In the genomic region with DNA sequence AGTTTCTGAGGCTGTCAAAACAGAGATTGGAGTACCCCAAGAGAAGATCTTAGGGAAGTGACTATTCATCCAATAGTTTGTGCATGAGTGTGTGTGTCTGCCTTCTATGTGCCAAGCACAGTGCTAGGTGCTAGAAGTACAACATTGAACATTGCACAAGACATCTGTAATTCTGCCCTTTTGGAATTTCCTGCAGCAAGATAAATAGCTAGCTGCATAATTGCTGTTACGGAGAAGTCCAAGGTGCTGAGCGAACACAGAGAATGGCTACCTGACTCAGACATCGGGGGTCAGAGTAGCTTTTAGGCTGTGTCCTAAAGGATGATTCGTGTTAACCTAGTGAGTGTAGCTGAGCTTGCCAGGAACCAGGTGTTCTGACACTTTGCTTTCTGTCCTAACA, we compare ENCODE assay signal across 15 cellular contexts. TPM values are rescaled to one million over a fixed set of nuclear protein-coding genes. Genes with fewer than 3 reads are reported as not detected.
DNase-seq lines count a peak whose midpoint lies in the region; ATAC-seq, FAIRE-seq and TF ChIP-seq lines count a peak whose summit lies in the region.
"Had no signal": no experiment of that assay in that cellular context is flagged by ENCODE, and none has a peak within 500 bp of the region (broad histone marks: within the 10 kb centered on the region; RNA-seq: fewer than 3 reads in every experiment).

No MANE protein-coding gene starts in this region.

- H3K27ac Mint-ChIP-seq in astrocyte (ENCODE audit: unreplicated experiment) = no peak overlapping the region
- H3K27ac Mint-ChIP-seq: HFFc6 had no signal

- H3K79me2 ChIP-seq in MM.1S (ENCODE audit: low read length) = no peaks in the 10 kb centered on the region
- H3K79me2 ChIP-seq in astrocyte (ENCODE audit: insufficient read depth, low read length) = no peaks in the 10 kb centered on the region
- H3K79me2 ChIP-seq in hepatocyte = no peaks in the 10 kb centered on the region

- peaks cover 50% of the 10 kb centered on the region for H3K4me1 Mint-ChIP-seq in astrocyte (ENCODE audit: low read depth, unreplicated experiment)

- H3F3A ChIP-seq in MM.1S (ENCODE audit: insufficient read depth, low read length) = no peaks in the 10 kb centered on the region

- H3K23ac ChIP-seq in mesenchymal stem cell (ENCODE audit: low read length in 2 of 2) = no peak overlapping the region

- H3K36me3 ChIP-seq in MM.1S (replicated peaks; ENCODE audit: insufficient read depth, low read length) (no peaks in the 10 kb centered on the region), astrocyte (ENCODE audit: insufficient read depth, low read length) (no peaks in the 10 kb centered on the region), hepatocyte (replicated peaks; ENCODE audit: insufficient read depth, low read depth) (no peaks in the 10 kb centered on the region), mesenchymal stem cell (ENCODE audit: control insufficient read depth in 1 of 2, insufficient read depth in 2 of 2, low read depth in 1 of 2, low read length in 2 of 2) (peaks cover 3 to 66% of the 10 kb centered on the region in 2 experiments)
- H3K36me3 ChIP-seq: BLaER1 treated with 17β-estradiol and CSF1 and Interleukin-3, amounts not matched to agents 10 nM and 100 nM had no signal

- peaks cover 4% of the 10 kb centered on the region for H3K79me1 ChIP-seq in mesenchymal stem cell (replicated peaks; ENCODE audit: low read length, poor library complexity, severe bottlenecking)

- H3K36me3 Mint-ChIP-seq in astrocyte (ENCODE audit: low read depth, unreplicated experiment) = peaks cover 41% of the 10 kb centered on the region

- no peak overlapping the region for H2BK15ac ChIP-seq in mesenchymal stem cell (ENCODE audit: low read depth, poor library complexity, severe bottlenecking)

- no peak for ATAC-seq in HG02970 (IDR thresholded peaks at IDR 0.05; ENCODE audit: low FRiP score, unreplicated experiment)
- ATAC-seq: PC-3 had no signal

- H3K27me3 ChIP-seq in MM.1S (replicated peaks; ENCODE audit: insufficient read depth, low read length) (no peaks in the 10 kb centered on the region), astrocyte (ENCODE audit: insufficient read depth, low read length) (peaks cover 10% of the 10 kb centered on the region), hepatocyte (no peaks in the 10 kb centered on the region), mesenchymal stem cell (ENCODE audit: control insufficient read depth in 1 of 2, insufficient read depth in 1 of 2, low read length in 2 of 2) (no peaks in the 10 kb centered on the region)
- H3K27me3 ChIP-seq: BLaER1 treated with 17β-estradiol and CSF1 and Interleukin-3, amounts not matched to agents 10 nM and 100 nM had no signal

- TF ChIP-seq CTCF in MM.1S (IDR thresholded peaks at IDR 0.05; ENCODE audit: low read length) (no peak), astrocyte (IDR thresholded peaks at IDR 0.05; ENCODE audit: insufficient read depth, low read depth, low read length) (no peak), hepatocyte (IDR thresholded peaks at IDR 0.05; ENCODE audit: poor library complexity) (no peak)

- H3K27me3 Mint-ChIP-seq in astrocyte (ENCODE audit: low read depth, unreplicated experiment) = no peaks in the 10 kb centered on the region

- no peaks in the 10 kb centered on the region for H3K9me3 Mint-ChIP-seq in astrocyte (ENCODE audit: unreplicated experiment)
- H3K9me3 Mint-ChIP-seq: HFFc6 had no signal

- no peak overlapping the region for H2AK5ac ChIP-seq in mesenchymal stem cell (ENCODE audit: low read length, severe bottlenecking)

- H3K4me3 ChIP-seq in MM.1S (ENCODE audit: low read length) (no peak overlapping the region), astrocyte (ENCODE audit: insufficient read depth, low read depth, low read length) (no peak overlapping the region), hepatocyte (no peak overlapping the region), mesenchymal stem cell (ENCODE audit: insufficient read depth in 1 of 2, low read depth in 1 of 2, low read length in 2 of 2) (no peak overlapping the region)
- H3K4me3 ChIP-seq: BLaER1 treated with 17β-estradiol and CSF1 and Interleukin-3, amounts not matched to agents 10 nM and 100 nM had no signal

- H3K14ac ChIP-seq in mesenchymal stem cell (ENCODE audit: low read length in 2 of 2) = no peak overlapping the region

- H3K9me2 ChIP-seq in MM.1S (replicated peaks; ENCODE audit: insufficient read depth, low read length) (no peaks in the 10 kb centered on the region), hepatocyte (replicated peaks; ENCODE audit: insufficient read depth) (no peaks in the 10 kb centered on the region)

- H2AFZ ChIP-seq in MM.1S (ENCODE audit: low read length) = no peak overlapping the region
- no peak overlapping the region for H2AFZ ChIP-seq in astrocyte (ENCODE audit: low read depth, low read length)
- H2AFZ ChIP-seq in hepatocyte = no peak overlapping the region
- no peak overlapping the region for H2AFZ ChIP-seq in mesenchymal stem cell (ENCODE audit: low read depth, low read length)

- H3K9me3 ChIP-seq in MM.1S (replicated peaks; ENCODE audit: insufficient read depth, low read length) = no peaks in the 10 kb centered on the region
- H3K9me3 ChIP-seq in astrocyte (ENCODE audit: insufficient read depth, low read depth, low read length) = no peaks in the 10 kb centered on the region
- H3K9me3 ChIP-seq in hepatocyte (ENCODE audit: low read depth) = no peaks in the 10 kb centered on the region
- no peaks in the 10 kb centered on the region for H3K9me3 ChIP-seq in mesenchymal stem cell (ENCODE audit: control insufficient read depth, low read length)
- H3K9me3 ChIP-seq: BLaER1 treated with 17β-estradiol and CSF1 and Interleukin-3, amounts not matched to agents 10 nM and 100 nM had no signal

- DNase-seq in MM.1S (peak; percentile 15), astrocyte (ENCODE audit: low read depth) (no peak), hepatocyte (ENCODE audit: low spot score) (peak; percentile 41), mesenchymal stem cell (peak; percentile 44), NCI-H1048 (lab: John Stamatoyannopoulos, UW) (no peak)
- no peak for DNase-seq in central memory CD4-positive, alpha-beta T cell
- DNase-seq: DMS 273 treated with DMSO at 0.1 percent for 48 hours; GOT3; HFFc6; NCI-H1930; NCI-H524; NK-92 treated with Interleukin-12 subunit alpha and Interleukin-12 subunit beta, amount 100 ng/mL, for 24 hours; PC-3 had no signal

- no peak overlapping the region for H4K91ac ChIP-seq in mesenchymal stem cell (ENCODE audit: low read length)

- H2BK5ac ChIP-seq in mesenchymal stem cell (ENCODE audit: low read depth, low read length, poor library complexity, severe bottlenecking) = no peak overlapping the region

- H3K4me1 ChIP-seq in MM.1S (ENCODE audit: low read length) (peaks cover 17% of the 10 kb centered on the region; the same call in 1 of the 2 replicates), astrocyte (ENCODE audit: insufficient read depth, low read length) (peaks cover 18% of the 10 kb centered on the region), hepatocyte (ENCODE audit: insufficient read depth) (peaks cover 3% of the 10 kb centered on the region), mesenchymal stem cell (ENCODE audit: control insufficient read depth, insufficient read depth, low read depth, low read length) (peaks cover under 1% of the 10 kb centered on the region)

- peak; percentile 43 for FAIRE-seq in astrocyte (lab: Jason Lieb, UNC)

- H3K4me3 Mint-ChIP-seq in astrocyte (ENCODE audit: unreplicated experiment) = no peak overlapping the region
- H3K4me3 Mint-ChIP-seq: HFFc6 had no signal

- H4K8ac ChIP-seq in mesenchymal stem cell (ENCODE audit: low read length) = no peak overlapping the region

- H2BK12ac ChIP-seq in mesenchymal stem cell (ENCODE audit: low read length in 2 of 2) = no peak overlapping the region

- H2BK120ac ChIP-seq in mesenchymal stem cell (ENCODE audit: low read depth, low read length) = no peak overlapping the region

- no peak overlapping the region for H3K18ac ChIP-seq in mesenchymal stem cell (ENCODE audit: low read depth in 1 of 2, low read length in 2 of 2)

- H3K9ac ChIP-seq in MM.1S (ENCODE audit: low read length) (no peak overlapping the region), astrocyte (ENCODE audit: low read length) (no peak overlapping the region), mesenchymal stem cell (ENCODE audit: low read length) (no peak overlapping the region)
- H3K9ac ChIP-seq: BLaER1 treated with 17β-estradiol and CSF1 and Interleukin-3, amounts not matched to agents 10 nM and 100 nM had no signal

- H3K4ac ChIP-seq in mesenchymal stem cell (ENCODE audit: low read depth in 1 of 2, low read length in 2 of 2) = no peak overlapping the region

- H4K20me1 ChIP-seq in MM.1S (ENCODE audit: insufficient read depth, low read length) (no peaks in the 10 kb centered on the region), astrocyte (ENCODE audit: insufficient read depth, low read length) (peaks cover 32% of the 10 kb centered on the region), hepatocyte (ENCODE audit: insufficient read depth, poor library complexity, severe bottlenecking) (no peaks in the 10 kb centered on the region)
- H4K20me1 ChIP-seq: BLaER1 treated with 17β-estradiol and CSF1 and Interleukin-3, amounts not matched to agents 10 nM and 100 nM had no signal

- H3K4me2 ChIP-seq in MM.1S (ENCODE audit: low read depth, low read length) (peak overlapping the region; percentile 29), astrocyte (ENCODE audit: low read length) (peak overlapping the region; percentile 2), hepatocyte (no peak overlapping the region), mesenchymal stem cell (ENCODE audit: low read length, poor library complexity, severe bottlenecking) (no peak overlapping the region)

- 60% methylated on average over 4 of the region's 4 CpGs for WGBS in hepatocyte (ENCODE audit: low lambda C conversion rate, missing lambda C conversion rate)
- 80% methylated on average over 3 of the region's 4 CpGs for WGBS in mesenchymal stem cell

- no peak overlapping the region for H3K27ac ChIP-seq in MM.1S (ENCODE audit: low read length)
- no peak overlapping the region for H3K27ac ChIP-seq in astrocyte (ENCODE audit: low read depth, low read length)
- H3K27ac ChIP-seq in hepatocyte = no peak overlapping the region
- H3K27ac ChIP-seq in mesenchymal stem cell (ENCODE audit: low read length, poor library complexity, severe bottlenecking) = no peak overlapping the region
- H3K27ac ChIP-seq: BLaER1 treated with 17β-estradiol and CSF1 and Interleukin-3, amounts not matched to agents 10 nM and 100 nM had no signal

RNA-seq across cellular contexts. Expression of a gene that starts 44.8 kb away (rescaled TPM):
- 172 and 208 TPM in 2 replicates for total RNA-seq in astrocyte
- 8.9 and 12.3 TPM in 2 replicates for total RNA-seq in hepatocyte
- polyA plus RNA-seq in hepatocyte = 2.8 and 5.4 TPM in 2 replicates
- polyA plus RNA-seq in mesenchymal stem cell (2013, experiment 1 of 2) = 90.6 TPM
- 85.6 TPM for polyA plus RNA-seq in mesenchymal stem cell (2013, experiment 2 of 2)
- total RNA-seq: PC-3 had no signal

Comparison
In these comparisons a context has a peak if more than half of its experiments do, and no peak if none do; other contexts are left out.
1. DNase-seq: peak in MM.1S (single experiment), hepatocyte (single experiment) and mesenchymal stem cell (single experiment); none in astrocyte (single experiment), NCI-H1048 (single experiment) and central memory CD4-positive, alpha-beta T cell (single experiment).
2. H3K4me2 ChIP-seq: peak in MM.1S (single experiment) and astrocyte (single experiment); none in hepatocyte (single experiment) and mesenchymal stem cell (single experiment).
3. RNA of a gene that starts 44.8 kb away (total RNA-seq): 172 to 208 TPM in astrocyte; 8.9 to 12.3 TPM in hepatocyte; every median in the first group is over 10 times any median in the second.